ENCODE assay signal across 16 cellular contexts in genomic region chr11:19087658-19088057, GRCh38. TPM values are rescaled to one million over a fixed set of nuclear protein-coding genes. Genes with fewer than 3 reads are reported as not detected.
DNase-seq lines count a peak whose midpoint lies in the region; ATAC-seq lines count a peak whose summit lies in the region.
"Had no signal": no experiment of that assay in that cellular context is flagged by ENCODE, and none has a peak within 500 bp of the region (broad histone marks: within the 10 kb centered on the region; RNA-seq: fewer than 3 reads in every experiment).

No MANE protein-coding gene starts in this region.

- no peaks in the 10 kb centered on the region for H3K9me3 Mint-ChIP-seq in T-cell

- peak; percentile 78 for DNase-seq in Daoy (ENCODE audit: low read depth)
- DNase-seq in M059J (ENCODE audit: low read depth): peak; percentile 95
- DNase-seq in dedifferentiated amniotic fluid mesenchymal stem cell (ENCODE audit: extremely low spot score): peak; percentile 19
- DNase-seq in kidney tubule cell (ENCODE audit: low spot score): peak; percentile 78
- DNase-seq in cerebellar cortex (ENCODE audit: low spot score): no peak
- no peak for DNase-seq in T-cell
- DNase-seq in MV-4-11 (lab: John Stamatoyannopoulos, UW): no peak
- DNase-seq: activated CD4-positive, CD25-positive, alpha-beta regulatory T cell; activated naive CD4-positive, alpha-beta T cell treated with anti-CD3 and anti-CD28 coated beads, Interleukin-2, amount 50 U/mL, for 16 hours; C1 segment of cervical spinal cord; DND-41; NCI-H1436; posterior cingulate gyrus had no signal

- H3K4me1 Mint-ChIP-seq in T-cell: no peaks in the 10 kb centered on the region

- H3K4me3 Mint-ChIP-seq in T-cell: no peak overlapping the region

- peaks cover 32 to 33% of the 10 kb centered on the region in 2 donors for H3K27me3 Mint-ChIP-seq in T-cell

- no peak overlapping the region for H3K27ac Mint-ChIP-seq in T-cell

- no peaks in the 10 kb centered on the region for H3K36me3 Mint-ChIP-seq in T-cell

- CTCF ChIA-PET in T-cell (lab: Charles Lee): no interaction called here

- ATAC-seq in T-cell (replicated peaks in 1 of 4) (no peak), HG03095 (IDR thresholded peaks at IDR 0.05; ENCODE audit: unreplicated experiment) (no peak)
- ATAC-seq: K562 had no signal

- POLR2A ChIA-PET in T-cell (lab: Charles Lee): no interaction called here

RNA-seq across cellular contexts. Expression of gene MRGPRX2, which starts 27.1 kb away (rescaled TPM):
- total RNA-seq in Daoy (2014; rRNA removed; shearing (Covaris generic)): not detected in 2 replicates
- not detected in 2 replicates for total RNA-seq in M059J (2014; rRNA removed; shearing (Covaris generic))
- not detected for total RNA-seq in T-cell
- total RNA-seq: K562, tibial nerve had no signal

RNA-seq across cellular contexts. Expression of gene ZDHHC13, which starts 29.3 kb away (rescaled TPM):
- 20.2 and 23.7 TPM in 2 replicates for total RNA-seq in Daoy (2014; rRNA removed; shearing (Covaris generic))
- total RNA-seq in M059J (2014; rRNA removed; shearing (Covaris generic)): 41.1 and 55.5 TPM in 2 replicates
- total RNA-seq in T-cell: 10 to 100 TPM; 10.2 to 16.3 (median 13.4) TPM

Comparison
In these comparisons a context has a peak if more than half of its experiments do, and no peak if none do; other contexts are left out.
1. DNase-seq: peak in Daoy (single experiment), M059J (single experiment), dedifferentiated amniotic fluid mesenchymal stem cell (single experiment) and kidney tubule cell (single experiment); none in cerebellar cortex (single experiment), T-cell (0 of 34) and MV-4-11 (single experiment).